In genomic region chr5:172697123-172698121, GRCh38 we compare ENCODE assay signal across 8 cellular contexts. TPM values are rescaled to one million over a fixed set of nuclear protein-coding genes. Genes with fewer than 3 reads are reported as not detected.
A peak's percentile ranks its signal among the peaks of the same experiment; 100 is the strongest.
DNase-seq lines count a peak whose midpoint lies in the region; ATAC-seq, FAIRE-seq and TF ChIP-seq lines count a peak whose summit lies in the region.

No MANE protein-coding gene starts in this region.

- peak; percentile 90 for FAIRE-seq in islet of Langerhans (lab: Jason Lieb, UNC)

- CTCF ChIA-PET in WTC11 (lab: Charles Lee): interaction anchor here (0.6 to 9.6 kb wide), 24 partner anchors 9 to 411 kb away, joined by 3 to 100 read pairs (median 4); no protein-coding TSS in a partner anchor

- H3K27me3 Mint-ChIP-seq in WTC11 (ENCODE audit: low read depth): peaks cover 32% of the 10 kb centered on the region

- DNase-seq in 8988T (peak; percentile 76), NCI-H2196 treated with DMSO at 0.1 percent for 48 hours (lab: John Stamatoyannopoulos, UW; ENCODE audit: unreplicated experiment) (peak; percentile 90), WTC11 (ENCODE audit: low spot score) (peak; percentile 89), cardiac fibroblast (ENCODE audit: low read depth in 2 of 2) (peak; percentile 87 to 90)
- DNase-seq in stimulated activated CD4-positive, alpha-beta T cell treated with anti-CD3 and anti-CD28 coated beads, Interleukin-12 subunit alpha, Interleukin-12 subunit beta, amount 100 ng/mL, for 24 hours (ENCODE audit: low read depth in 2 of 2): peak; percentile 61 to 79

- H3K4me3 ChIP-seq in cardiac fibroblast (replicated peaks in 1 of 2; ENCODE audit: low read depth in 2 of 2, low read length in 2 of 2): peak overlapping the region; percentile 53 to 72

- no peak overlapping the region for H3K27ac Mint-ChIP-seq in WTC11

- peak; percentile 85 for TF ChIP-seq CTCF in WTC11 (IDR thresholded peaks at IDR 0.05)
- TF ChIP-seq CTCF in cardiac fibroblast (IDR thresholded peaks at IDR 0.05; ENCODE audit: low read depth, low read length): peak; percentile 96

- ATAC-seq in GM18508 (IDR thresholded peaks at IDR 0.05; ENCODE audit: insufficient read depth, unreplicated experiment) (peak; percentile 69), HG03095 (IDR thresholded peaks at IDR 0.05; ENCODE audit: unreplicated experiment) (peak; percentile 73), WTC11 (peak; percentile 60)

- peak overlapping the region; percentile 66 for H3K4me3 Mint-ChIP-seq in WTC11

- H3K36me3 Mint-ChIP-seq in WTC11: no peaks in the 10 kb centered on the region

- no peaks in the 10 kb centered on the region for H3K9me3 Mint-ChIP-seq in WTC11

- H3K4me1 Mint-ChIP-seq in WTC11: peaks cover 47% of the 10 kb centered on the region

- POLR2A ChIA-PET in WTC11 (lab: Charles Lee): no interaction called here

TF ChIP-seq in WTC11, 78 proteins besides CTCF, POLR2A, EP300 and RAD21:
- TF ChIP-seq ZNF671 (CRISPR knock-in tag; IDR thresholded peaks at IDR 0.05): no peak
- peak; percentile 44; the same call in 1 of the 2 replicates for TF ChIP-seq MAX (CRISPR knock-in tag; IDR thresholded peaks at IDR 0.05)
- TF ChIP-seq, protein P1, sequence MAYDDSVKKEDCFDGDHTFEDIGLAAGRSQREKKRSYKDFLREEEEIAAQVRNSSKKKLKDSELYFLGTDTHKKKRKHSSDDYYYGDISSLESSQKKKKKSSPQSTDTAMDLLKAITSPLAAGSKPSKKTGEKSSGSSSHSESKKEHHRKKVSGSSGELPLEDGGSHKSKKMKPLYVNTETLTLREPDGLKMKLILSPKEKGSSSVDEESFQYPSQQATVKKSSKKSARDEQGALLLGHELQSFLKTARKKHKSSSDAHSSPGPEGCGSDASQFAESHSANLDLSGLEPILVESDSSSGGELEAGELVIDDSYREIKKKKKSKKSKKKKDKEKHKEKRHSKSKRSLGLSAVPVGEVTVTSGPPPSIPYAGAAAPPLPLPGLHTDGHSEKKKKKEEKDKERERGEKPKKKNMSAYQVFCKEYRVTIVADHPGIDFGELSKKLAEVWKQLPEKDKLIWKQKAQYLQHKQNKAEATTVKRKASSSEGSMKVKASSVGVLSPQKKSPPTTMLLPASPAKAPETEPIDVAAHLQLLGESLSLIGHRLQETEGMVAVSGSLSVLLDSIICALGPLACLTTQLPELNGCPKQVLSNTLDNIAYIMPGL (CRISPR knock-in tag; IDR thresholded peaks at IDR 0.05): no peak
- TF ChIP-seq NR3C1 (CRISPR knock-in tag; conservative IDR thresholded peaks at IDR 0.05; ENCODE audit: low read depth): no peak
- TF ChIP-seq, protein P2, sequence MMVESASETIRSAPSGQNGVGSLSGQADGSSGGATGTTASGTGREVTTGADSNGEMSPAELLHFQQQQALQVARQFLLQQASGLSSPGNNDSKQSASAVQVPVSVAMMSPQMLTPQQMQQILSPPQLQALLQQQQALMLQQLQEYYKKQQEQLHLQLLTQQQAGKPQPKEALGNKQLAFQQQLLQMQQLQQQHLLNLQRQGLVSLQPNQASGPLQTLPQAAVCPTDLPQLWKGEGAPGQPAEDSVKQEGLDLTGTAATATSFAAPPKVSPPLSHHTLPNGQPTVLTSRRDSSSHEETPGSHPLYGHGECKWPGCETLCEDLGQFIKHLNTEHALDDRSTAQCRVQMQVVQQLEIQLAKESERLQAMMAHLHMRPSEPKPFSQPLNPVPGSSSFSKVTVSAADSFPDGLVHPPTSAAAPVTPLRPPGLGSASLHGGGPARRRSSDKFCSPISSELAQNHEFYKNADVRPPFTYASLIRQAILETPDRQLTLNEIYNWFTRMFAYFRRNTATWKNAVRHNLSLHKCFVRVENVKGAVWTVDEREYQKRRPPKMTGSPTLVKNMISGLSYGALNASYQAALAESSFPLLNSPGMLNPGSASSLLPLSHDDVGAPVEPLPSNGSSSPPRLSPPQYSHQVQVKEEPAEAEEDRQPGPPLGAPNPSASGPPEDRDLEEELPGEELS (CRISPR knock-in tag; IDR thresholded peaks at IDR 0.05): no peak
- peak; percentile 55; the same call in 1 of the 2 replicates for TF ChIP-seq SMAD3 (CRISPR knock-in tag; IDR thresholded peaks at IDR 0.05; ENCODE audit: borderline replicate concordance)
- TF ChIP-seq KAT7 (CRISPR knock-in tag; IDR thresholded peaks at IDR 0.05; ENCODE audit: borderline replicate concordance): no peak

RNA-seq across cellular contexts. Expression of gene NEURL1B, which starts 56.4 kb away (rescaled TPM):
- 6.1 to 9.8 TPM (median 6.6 TPM) in 3 replicates for total RNA-seq in WTC11 (2021)

Comparison
In these comparisons a context has a peak if more than half of its experiments do, and no peak if none do; other contexts are left out.
1. Peak in every context shown above with its lines: DNase-seq, ATAC-seq and H3K4me3 ChIP-seq.